In the genomic region with DNA sequence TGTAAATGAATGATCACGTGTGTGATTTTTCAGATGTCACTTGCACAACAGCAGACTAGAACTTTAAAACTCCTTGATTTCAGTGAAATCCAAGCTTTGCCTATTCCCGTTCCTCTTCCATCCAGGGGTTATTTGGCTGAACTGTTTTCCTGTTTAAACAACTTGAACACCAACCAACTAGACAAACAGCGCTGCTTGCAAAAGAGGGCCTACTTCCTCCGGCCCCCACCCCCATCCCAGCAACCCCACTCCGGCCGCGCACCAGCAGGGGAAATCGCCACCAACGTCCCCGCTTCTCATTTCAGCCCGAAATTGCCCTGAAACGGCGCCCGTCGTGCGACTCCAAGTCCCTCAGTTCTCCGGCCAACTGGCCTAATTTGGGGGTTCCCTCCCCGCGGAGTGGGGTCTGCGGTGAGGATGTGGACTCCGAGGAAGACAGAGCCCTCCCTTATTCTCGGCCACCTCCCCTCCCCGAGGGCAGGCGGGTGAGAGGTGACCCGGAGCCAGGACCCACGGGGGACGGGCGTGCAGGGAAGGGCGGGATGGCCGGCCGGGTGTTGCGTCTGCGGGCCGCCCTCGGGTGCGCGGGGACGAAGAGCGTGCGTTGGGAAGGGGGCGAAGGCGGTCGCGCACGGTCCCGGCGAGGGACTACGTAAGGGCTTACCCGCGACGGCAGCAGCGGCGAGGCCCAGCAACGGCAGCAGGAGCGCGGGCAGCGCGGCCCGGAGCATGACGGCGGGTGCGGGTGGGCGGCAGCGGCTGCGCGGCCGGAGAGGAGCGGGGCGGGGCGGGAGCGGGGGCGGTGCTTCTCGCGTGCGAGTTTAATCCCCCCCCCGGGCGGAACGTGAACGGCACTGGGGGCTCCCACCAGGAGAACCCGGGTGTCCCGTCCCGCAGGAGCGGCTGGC, we compare ENCODE assay signal across 9 cellular contexts. TPM values are rescaled to one million over a fixed set of nuclear protein-coding genes. Genes with fewer than 3 reads are reported as not detected.
DNase-seq lines count a peak whose midpoint lies in the region; ATAC-seq and TF ChIP-seq lines count a peak whose summit lies in the region.
"Had no signal": no experiment of that assay in that cellular context is flagged by ENCODE, and none has a peak within 500 bp of the region (broad histone marks: within the 10 kb centered on the region; RNA-seq: fewer than 3 reads in every experiment).

A gene with protein sequence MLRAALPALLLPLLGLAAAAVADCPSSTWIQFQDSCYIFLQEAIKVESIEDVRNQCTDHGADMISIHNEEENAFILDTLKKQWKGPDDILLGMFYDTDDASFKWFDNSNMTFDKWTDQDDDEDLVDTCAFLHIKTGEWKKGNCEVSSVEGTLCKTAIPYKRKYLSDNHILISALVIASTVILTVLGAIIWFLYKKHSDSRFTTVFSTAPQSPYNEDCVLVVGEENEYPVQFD (minus strand): TSS at position 741 of the 908 bp plus-strand sequence. CDS start 10 bp downstream, at position 731.

- H3K4me3 Mint-ChIP-seq in activated naive CD4-positive, alpha-beta T cell treated with anti-CD3 and anti-CD28 coated beads for 36 hours = peak within 1 kb of the TSS; percentile 66

- no peak within 1 kb of the TSS for H3K27ac Mint-ChIP-seq in activated naive CD4-positive, alpha-beta T cell treated with anti-CD3 and anti-CD28 coated beads for 36 hours

- H3K4me3 ChIP-seq in neutrophil (ENCODE audit: low read depth in 1 of 2, low read length in 1 of 2) (peak within 1 kb of the TSS; percentile 84 to 94), transverse colon (peak within 1 kb of the TSS; percentile 63 to 82 (median 74))

- in situ Hi-C loops in transverse colon (cut with MboI; ENCODE audit: low pct_ligation_motif_present in 1 of 4, low pct_unique_long_range_greater_than_20kb in 1 of 4, low sequenced_read_pairs in 3 of 4) = no loop called here

- H3K4me1 ChIP-seq in neutrophil (ENCODE audit: control insufficient read depth in 1 of 2, insufficient read depth in 1 of 2, low read depth in 1 of 2, low read length in 1 of 2) (peaks cover 73 to 81% of the 10 kb centered on the region in 2 experiments), transverse colon (peaks cover 6 to 27% (median 12%) of the 10 kb centered on the region in 4 donors)

- DNase-seq in NCI-H2196 (lab: John Stamatoyannopoulos, UW; ENCODE audit: unreplicated experiment) (peak; percentile 20), NCI-H2196 treated with DMSO at 0.1 percent for 48 hours (lab: John Stamatoyannopoulos, UW; ENCODE audit: unreplicated experiment) (no peak), NOMO-1 treated with dmso at 0.1 percent for 144 hours (lab: John Stamatoyannopoulos, UW; ENCODE audit: unreplicated experiment) (peak; percentile 33), globus pallidus (ENCODE audit: low spot score) (peak; percentile 35), transverse colon (peak; percentile 65)
- DNase-seq in activated naive CD4-positive, alpha-beta T cell treated with anti-CD3 and anti-CD28 coated beads for 36 hours = peak; percentile 38
- DNase-seq: DND-41 had no signal

- CTCF ChIA-PET in activated naive CD4-positive, alpha-beta T cell treated with anti-CD3 and anti-CD28 coated beads for 36 hours (lab: Charles Lee) = no interaction called here

- peaks cover 3% of the 10 kb centered on the region for H3K36me3 Mint-ChIP-seq in activated naive CD4-positive, alpha-beta T cell treated with anti-CD3 and anti-CD28 coated beads for 36 hours (ENCODE audit: low read depth)

- no peak for TF ChIP-seq EP300 in transverse colon (IDR thresholded peaks at IDR 0.05; ENCODE audit: low read depth)

- ATAC-seq in HG02623 (IDR thresholded peaks at IDR 0.05; ENCODE audit: unreplicated experiment) = peak; percentile 37

- peak; percentile 28 for TF ChIP-seq POLR2A in transverse colon (IDR thresholded peaks at IDR 0.05)

- no peaks in the 10 kb centered on the region for H3K9me3 Mint-ChIP-seq in activated naive CD4-positive, alpha-beta T cell treated with anti-CD3 and anti-CD28 coated beads for 36 hours

- no peaks in the 10 kb centered on the region for H3K27me3 ChIP-seq in neutrophil
- no peaks in the 10 kb centered on the region for H3K27me3 ChIP-seq in transverse colon

- intact Hi-C loops in activated naive CD4-positive, alpha-beta T cell treated with anti-CD3 and anti-CD28 coated beads for 36 hours (cut with micrococcal nuclease) = no loop called here
- intact Hi-C loops in transverse colon (cut with DNase I; ENCODE audit: low total_unique reads) = no loop called here

- H3K36me3 ChIP-seq in neutrophil (no peaks in the 10 kb centered on the region), transverse colon (no peaks in the 10 kb centered on the region)

- no peaks in the 10 kb centered on the region for H3K9me3 ChIP-seq in neutrophil
- no peaks in the 10 kb centered on the region for H3K9me3 ChIP-seq in transverse colon

- H3K4me1 Mint-ChIP-seq in activated naive CD4-positive, alpha-beta T cell treated with anti-CD3 and anti-CD28 coated beads for 36 hours (ENCODE audit: low read depth) = peaks cover 13% of the 10 kb centered on the region

- TF ChIP-seq CTCF in neutrophil (IDR thresholded peaks at IDR 0.05) (no peak), transverse colon (IDR thresholded peaks at IDR 0.05) (no peak)

- H3K27ac ChIP-seq in neutrophil (peak within 1 kb of the TSS; percentile 98), transverse colon (peak within 1 kb of the TSS; percentile 76 to 85 (median 80))

- peaks cover 29% of the 10 kb centered on the region for H3K27me3 Mint-ChIP-seq in activated naive CD4-positive, alpha-beta T cell treated with anti-CD3 and anti-CD28 coated beads for 36 hours (ENCODE audit: low read depth)

- WGBS in transverse colon (ENCODE audit: low coverage in 1 of 2), 2 donors = 0 to 2% methylated on average over 2 to 33 of the region's 83 CpGs

RNA-seq across cellular contexts. Expression of the gene that starts here (rescaled TPM):
- under 1 TPM; 0.35 to 0.48 TPM for total RNA-seq in activated naive CD4-positive, alpha-beta T cell treated with anti-CD3 and anti-CD28 coated beads for 36 hours
- 10 to 100 TPM; 12.7 to 35.9 (median 19.1) TPM for total RNA-seq in transverse colon

Comparison
In these comparisons a context has a peak if more than half of its experiments do, and no peak if none do; other contexts are left out.
1. RNA of the gene that starts here (total RNA-seq): 12.7 to 35.9 TPM in transverse colon; 0.35 to 0.48 TPM in activated naive CD4-positive, alpha-beta T cell treated with anti-CD3 and anti-CD28 coated beads for 36 hours; every median in the first group is over 4 times any median in the second.
2. Peak in DNase-seq in activated naive CD4-positive, alpha-beta T cell treated with anti-CD3 and anti-CD28 coated beads for 36 hours; RNA of the gene not detected or under 1 TPM.